In genomic region chr2:167929461-167929860, GRCh38 we compare ENCODE assay signal across 18 cellular contexts.
DNase-seq lines count a peak whose midpoint lies in the region; ATAC-seq and TF ChIP-seq lines count a peak whose summit lies in the region.
"Had no signal": no experiment of that assay in that cellular context is flagged by ENCODE, and none has a peak within 500 bp of the region (broad histone marks: within the 10 kb centered on the region; RNA-seq: fewer than 3 reads in every experiment).

No MANE protein-coding gene starts in this region.

- no peaks in the 10 kb centered on the region for H3K79me2 ChIP-seq in GM23338 (replicated peaks; ENCODE audit: insufficient read depth)
- no peaks in the 10 kb centered on the region for H3K79me2 ChIP-seq in PC-9 (ENCODE audit: low read depth)

- H3K4me2 ChIP-seq in GM23338 (no peak overlapping the region), PC-9 (no peak overlapping the region)
- H3K4me2 ChIP-seq: KMS-11 had no signal

- no peak overlapping the region for H3K27ac Mint-ChIP-seq in GM23338

- no peaks in the 10 kb centered on the region for H3K9me3 Mint-ChIP-seq in GM23338

- no peaks in the 10 kb centered on the region for H3K36me3 ChIP-seq in GM23338 (ENCODE audit: insufficient read depth)
- H3K36me3 ChIP-seq in esophagus muscularis mucosa = no peaks in the 10 kb centered on the region
- no peaks in the 10 kb centered on the region for H3K36me3 ChIP-seq in PC-9 (ENCODE audit: low read depth)
- H3K36me3 ChIP-seq: MG63 had no signal

- TF ChIP-seq CTCF in GM23338 (conservative IDR thresholded peaks at IDR 0.05; ENCODE audit: low read depth in 2 of 2) (no peak), esophagus muscularis mucosa (IDR thresholded peaks at IDR 0.05) (no peak), PC-9 (conservative IDR thresholded peaks at IDR 0.05) (no peak)

- H3F3A ChIP-seq in GM23338 (replicated peaks; ENCODE audit: low read depth) (no peaks in the 10 kb centered on the region), PC-9 (ENCODE audit: insufficient read depth, low read depth) (no peaks in the 10 kb centered on the region)

- no peak overlapping the region for H3K4me3 Mint-ChIP-seq in GM23338

- no peaks in the 10 kb centered on the region for H3K36me3 Mint-ChIP-seq in GM23338 (ENCODE audit: low read depth)

- TF ChIP-seq EP300 in esophagus muscularis mucosa (IDR thresholded peaks at IDR 0.05) = no peak

- intact Hi-C loops in esophagus muscularis mucosa (cut with DNase I) (no loop called here), PC-9 (cut with micrococcal nuclease; ENCODE audit: unreplicated experiment) (no loop called here)

- H3K27ac ChIP-seq in GM23338 (ENCODE audit: low read depth) = no peak overlapping the region
- H3K27ac ChIP-seq in esophagus muscularis mucosa (replicated peaks in 1 of 4) = no peak overlapping the region
- no peak overlapping the region for H3K27ac ChIP-seq in PC-9
- H3K27ac ChIP-seq: KMS-11 had no signal

- H3K9me2 ChIP-seq in GM23338 (ENCODE audit: insufficient read depth) = peaks cover 15% of the 10 kb centered on the region; the same call in 1 of the 2 replicates
- H3K9me2 ChIP-seq in PC-9 (ENCODE audit: insufficient read depth) = no peaks in the 10 kb centered on the region

- H3K4me3 ChIP-seq in GM23338 = no peak overlapping the region
- no peak overlapping the region for H3K4me3 ChIP-seq in esophagus muscularis mucosa
- no peak overlapping the region for H3K4me3 ChIP-seq in PC-9
- H3K4me3 ChIP-seq: MG63 had no signal

- H4K20me1 ChIP-seq in GM23338 (replicated peaks; ENCODE audit: insufficient read depth) (no peaks in the 10 kb centered on the region), PC-9 (ENCODE audit: insufficient read depth) (no peaks in the 10 kb centered on the region)

- H3K4me1 Mint-ChIP-seq in GM23338 = no peaks in the 10 kb centered on the region; the same call in 2 of the 3 replicates

- no peak for TF ChIP-seq POLR2A in esophagus muscularis mucosa (IDR thresholded peaks at IDR 0.05; ENCODE audit: low read depth)

- no peak for DNase-seq in GM23338 (ENCODE audit: low spot score)
- DNase-seq in NCI-H69 (lab: John Stamatoyannopoulos, UW) = peak; percentile 53
- peak; percentile 37 for DNase-seq in esophagus muscularis mucosa (ENCODE audit: extremely low spot score)
- peak; percentile 54 for DNase-seq in retina
- DNase-seq in middle frontal gyrus (ENCODE audit: extremely low spot score, low spot score) = no peak
- no peak for DNase-seq in PC-9
- DNase-seq: C1 segment of cervical spinal cord, DMS153, MG63, NCI-H1092 treated with DMSO at 0.1 percent for 48 hours, NCI-H1694 treated with DMSO at 0.1 percent for 48 hours, NCI-H2107, NCI-H446, NCI-H774, Right ventricle myocardium superior had no signal

- H3K9me3 ChIP-seq in esophagus muscularis mucosa = peaks cover 0 to 5% (median 0%) of the 10 kb centered on the region in 4 donors
- no peaks in the 10 kb centered on the region for H3K9me3 ChIP-seq in PC-9 (ENCODE audit: insufficient read depth, low read depth)
- H3K9me3 ChIP-seq: MG63 had no signal

- CTCF ChIA-PET in PC-9 (lab: Charles Lee) = no interaction called here

- H2AFZ ChIP-seq in GM23338 (0 out of 2 replicates have a peak overlapping the region, but pooled peaks have one; percentile 3), PC-9 (no peak overlapping the region)

- no peaks in the 10 kb centered on the region for H3K27me3 ChIP-seq in GM23338 (ENCODE audit: insufficient read depth)
- no peaks in the 10 kb centered on the region for H3K27me3 ChIP-seq in esophagus muscularis mucosa
- H3K27me3 ChIP-seq in PC-9 (ENCODE audit: insufficient read depth, low read depth) = no peaks in the 10 kb centered on the region
- H3K27me3 ChIP-seq: MG63 had no signal

- no peaks in the 10 kb centered on the region for H3K4me1 ChIP-seq in GM23338 (ENCODE audit: insufficient read depth)
- no peaks in the 10 kb centered on the region for H3K4me1 ChIP-seq in esophagus muscularis mucosa
- no peaks in the 10 kb centered on the region for H3K4me1 ChIP-seq in PC-9 (replicated peaks; ENCODE audit: insufficient read depth)

- POLR2A ChIA-PET in PC-9 (lab: Charles Lee; ENCODE audit: unreplicated experiment) = no interaction called here

- no peaks in the 10 kb centered on the region for H3K27me3 Mint-ChIP-seq in GM23338 (ENCODE audit: insufficient read depth, low read depth, poor library complexity)

- no TSS peak for BruUV-seq in PC-9 (replicated peaks; lab: Mats Ljungman, UMichigan)

- 71% methylated on average over 3 of the region's 3 CpGs for WGBS in esophagus muscularis mucosa

- ATAC-seq in GM23338 = no peak
- ATAC-seq in GM19452 (IDR thresholded peaks at IDR 0.05; ENCODE audit: unreplicated experiment) = no peak
- ATAC-seq: HepG2 had no signal

TF ChIP-seq in GM23338, 12 proteins besides CTCF, POLR2A, EP300 and RAD21 (continues in another document):
- TF ChIP-seq STAT1 (IDR thresholded peaks at IDR 0.05; ENCODE audit: unreplicated experiment) = no peak
- TF ChIP-seq REST (IDR thresholded peaks at IDR 0.05; ENCODE audit: unreplicated experiment) = no peak
- TF ChIP-seq CREB1 (CRISPR knock-in tag; IDR thresholded peaks at IDR 0.05; ENCODE audit: low read depth) = no peak

Comparison
In these comparisons a context has a peak if more than half of its experiments do, and no peak if none do; other contexts are left out.
1. DNase-seq: peak in NCI-H69 (single experiment), esophagus muscularis mucosa (single experiment) and retina (single experiment); none in GM23338 (single experiment), middle frontal gyrus (single experiment) and PC-9 (0 of 2).